10 cellular contexts compared by ENCODE assay signal in genomic region chr17:77394540-77395295, GRCh38.
DNase-seq lines count a peak whose midpoint lies in the region; ATAC-seq and TF ChIP-seq lines count a peak whose summit lies in the region.
"Had no signal": no experiment of that assay in that cellular context is flagged by ENCODE, and none has a peak within 500 bp of the region (broad histone marks: within the 10 kb centered on the region; RNA-seq: fewer than 3 reads in every experiment).

No MANE protein-coding gene starts in this region.

- peak overlapping the region; percentile 6 for H3K27ac ChIP-seq in KOPT-K1 (ENCODE audit: low read depth, low read length, poor library complexity, severe bottlenecking)
- H3K27ac ChIP-seq in body of pancreas, result peak overlapping the region; percentile 68 to 94 (median 86)
- H3K27ac ChIP-seq in right lobe of liver, result peak overlapping the region in 1 of 3 donors; percentile 59
- H3K27ac ChIP-seq in suprapubic skin, result peak overlapping the region; percentile 85

- no peak overlapping the region for H3K4me3 Mint-ChIP-seq in Caco-2 (ENCODE audit: unreplicated experiment)

- WGBS in body of pancreas, 2 donors, result 54 to 66% methylated on average over 7 to 15 of the region's 15 CpGs
- WGBS in right lobe of liver (ENCODE audit: insufficient coverage, low coverage, low lambda C conversion rate, missing lambda C conversion rate), result 89% methylated on average over 7 of the region's 15 CpGs
- WGBS in suprapubic skin, result 54% methylated on average over 9 of the region's 15 CpGs

- TF ChIP-seq CTCF in body of pancreas (IDR thresholded peaks at IDR 0.05) (no peak), right lobe of liver (IDR thresholded peaks at IDR 0.05) (no peak), suprapubic skin (IDR thresholded peaks at IDR 0.05) (no peak), GM20000 (IDR thresholded peaks at IDR 0.05; ENCODE audit: extremely low read depth, missing control alignments) (no peak), Caco-2 (IDR thresholded peaks at IDR 0.05; ENCODE audit: insufficient read depth in 1 of 2, low read depth in 1 of 2, low read length in 1 of 2, severe bottlenecking in 1 of 2, unreplicated experiment in 1 of 2) (no peak)

- no peak overlapping the region for H3K27ac Mint-ChIP-seq in Caco-2 (ENCODE audit: unreplicated experiment)

- intact Hi-C loops in body of pancreas (cut with DNase I), result no loop called here
- intact Hi-C loops in right lobe of liver (cut with DNase I), result loop anchor here in 1 of 2 donors (10.0 kb wide), 1 partner anchor 100 kb away; no protein-coding TSS in a partner anchor
- intact Hi-C loops in Caco-2 (cut with micrococcal nuclease; ENCODE audit: unreplicated experiment), result loop anchor here (5.0 kb wide), 1 partner anchor 62 kb away; no protein-coding TSS in a partner anchor

- CTCF ChIA-PET in Caco-2 (lab: Charles Lee), result interaction anchor here (0.6 kb wide), 1 partner anchor 12 kb away, joined by 7 read pairs; no protein-coding TSS in a partner anchor

- no peaks in the 10 kb centered on the region for H3K27me3 ChIP-seq in body of pancreas
- H3K27me3 ChIP-seq in right lobe of liver, result no peaks in the 10 kb centered on the region
- H3K27me3 ChIP-seq in suprapubic skin, result no peaks in the 10 kb centered on the region
- no peaks in the 10 kb centered on the region for H3K27me3 ChIP-seq in Caco-2 (replicated peaks; ENCODE audit: control insufficient read depth, insufficient read depth, low read length)

- TF ChIP-seq POLR2A in body of pancreas (IDR thresholded peaks at IDR 0.05), result peak in 2 of 3 donors; percentile 53 to 66
- TF ChIP-seq POLR2A in right lobe of liver (IDR thresholded peaks at IDR 0.05), result no peak
- TF ChIP-seq POLR2A in suprapubic skin (IDR thresholded peaks at IDR 0.05), result no peak

- peaks cover 30% of the 10 kb centered on the region for H3K36me3 Mint-ChIP-seq in Caco-2 (ENCODE audit: insufficient read depth, unreplicated experiment)

- BruUV-seq in Caco-2 (replicated peaks; lab: Mats Ljungman, UMichigan), result no TSS peak

- no peak for TF ChIP-seq EP300 in suprapubic skin (IDR thresholded peaks at IDR 0.05)

- H3K36me3 ChIP-seq in KOPT-K1 (ENCODE audit: insufficient read depth, low read length), result no peaks in the 10 kb centered on the region
- no peaks in the 10 kb centered on the region for H3K36me3 ChIP-seq in body of pancreas (replicated peaks in 1 of 2; ENCODE audit: insufficient read depth in 1 of 2, low read depth in 2 of 2)
- H3K36me3 ChIP-seq in right lobe of liver, result no peaks in the 10 kb centered on the region
- peaks cover 3% of the 10 kb centered on the region for H3K36me3 ChIP-seq in suprapubic skin
- H3K36me3 ChIP-seq in Caco-2 (ENCODE audit: control insufficient read depth, insufficient read depth, low read length), result no peaks in the 10 kb centered on the region

- DNase-seq in body of pancreas (peak; percentile 77 to 89 (median 84)), right lobe of liver (peak in 1 of 3 donors; percentile 70), suprapubic skin (ENCODE audit: low spot score in 2 of 2) (no peak), GM20000 (ENCODE audit: low spot score) (no peak), Caco-2 (no peak), HPDE6-E6E7 (ENCODE audit: extremely low spot score) (no peak)
- DNase-seq: activated CD8-positive, alpha-beta memory T cell treated with anti-CD3 and anti-CD28 coated beads, Interleukin-2, amount 50 U/mL, for 4 hours; NCI-H748 treated with DMSO at 0.1 percent for 48 hours had no signal

- H3K9me3 Mint-ChIP-seq in Caco-2 (ENCODE audit: unreplicated experiment), result no peaks in the 10 kb centered on the region

- POLR2A ChIA-PET in Caco-2 (lab: Charles Lee), result no interaction called here

- H3K4me3 ChIP-seq in body of pancreas, result no peak overlapping the region
- H3K4me3 ChIP-seq in right lobe of liver, result no peak overlapping the region
- no peak overlapping the region for H3K4me3 ChIP-seq in suprapubic skin
- no peak overlapping the region for H3K4me3 ChIP-seq in Caco-2 (ENCODE audit: low read depth, low read length)

- H3K27me3 Mint-ChIP-seq in Caco-2 (ENCODE audit: insufficient read depth, unreplicated experiment), result no peaks in the 10 kb centered on the region

- peaks cover 28% of the 10 kb centered on the region for H3K4me1 Mint-ChIP-seq in Caco-2 (ENCODE audit: low read depth, unreplicated experiment)

- ATAC-seq in body of pancreas (peak; percentile 80), right lobe of liver (peak; percentile 1 to 4 (median 2)), GM18498 (IDR thresholded peaks at IDR 0.05; ENCODE audit: unreplicated experiment) (no peak)

- H3K9me3 ChIP-seq in KOPT-K1 (ENCODE audit: insufficient read depth, low read length, poor library complexity, severe bottlenecking), result no peaks in the 10 kb centered on the region
- no peaks in the 10 kb centered on the region for H3K9me3 ChIP-seq in body of pancreas
- H3K9me3 ChIP-seq in right lobe of liver, result no peaks in the 10 kb centered on the region
- no peaks in the 10 kb centered on the region for H3K9me3 ChIP-seq in suprapubic skin
- H3K9me3 ChIP-seq in Caco-2, result no peaks in the 10 kb centered on the region

- peaks cover 72% of the 10 kb centered on the region for H3K4me1 ChIP-seq in body of pancreas
- peaks cover 3 to 49% (median 29%) of the 10 kb centered on the region in 4 donors for H3K4me1 ChIP-seq in right lobe of liver
- peaks cover 78% of the 10 kb centered on the region for H3K4me1 ChIP-seq in suprapubic skin
- H3K4me1 ChIP-seq in Caco-2, result peaks cover 47% of the 10 kb centered on the region

Comparison
In these comparisons a context has a peak if more than half of its experiments do, and no peak if none do; other contexts are left out.
1. DNase-seq: peak in body of pancreas (4 of 4); none in suprapubic skin (0 of 2), GM20000 (single experiment), Caco-2 (0 of 2) and HPDE6-E6E7 (single experiment).
2. POLR2A ChIP-seq: peak in body of pancreas (2 of 3); none in right lobe of liver (single experiment) and suprapubic skin (0 of 2).